ENCODE assay signal across 4 cellular contexts in the genomic region with DNA sequence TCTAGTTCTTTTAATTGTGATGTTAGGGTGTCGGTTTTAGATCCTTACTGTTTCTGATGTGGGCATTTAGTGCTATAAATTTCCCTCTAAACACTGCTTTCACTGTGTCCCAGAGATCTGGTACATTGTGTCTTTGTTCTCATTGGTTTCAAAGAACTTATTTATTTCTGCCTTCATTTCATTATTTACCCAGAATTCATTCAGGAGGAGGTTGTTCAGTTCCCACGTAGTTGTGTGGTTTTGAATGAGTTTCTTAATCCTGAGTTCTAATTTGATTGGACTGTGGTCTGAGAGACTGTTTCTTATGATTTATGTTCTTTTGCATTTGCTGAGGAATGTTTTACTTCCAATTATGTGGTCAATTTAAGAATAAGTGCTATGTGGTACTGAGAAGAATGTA. TPM values are rescaled to one million over a fixed set of nuclear protein-coding genes. Genes with fewer than 3 reads are reported as not detected.
"Had no signal": no experiment of that assay in that cellular context is flagged by ENCODE, and none has a peak within 500 bp of the region (broad histone marks: within the 10 kb centered on the region; RNA-seq: fewer than 3 reads in every experiment).

No MANE protein-coding gene starts in this region.

RNA-seq across cellular contexts. Expression of a gene that starts 9.3 kb away (rescaled TPM):
- total RNA-seq: LHCN-M2, M059J, MCF 10A, NCI-H460 had no signal
